13 cellular contexts compared by ENCODE assay signal in the genomic region with DNA sequence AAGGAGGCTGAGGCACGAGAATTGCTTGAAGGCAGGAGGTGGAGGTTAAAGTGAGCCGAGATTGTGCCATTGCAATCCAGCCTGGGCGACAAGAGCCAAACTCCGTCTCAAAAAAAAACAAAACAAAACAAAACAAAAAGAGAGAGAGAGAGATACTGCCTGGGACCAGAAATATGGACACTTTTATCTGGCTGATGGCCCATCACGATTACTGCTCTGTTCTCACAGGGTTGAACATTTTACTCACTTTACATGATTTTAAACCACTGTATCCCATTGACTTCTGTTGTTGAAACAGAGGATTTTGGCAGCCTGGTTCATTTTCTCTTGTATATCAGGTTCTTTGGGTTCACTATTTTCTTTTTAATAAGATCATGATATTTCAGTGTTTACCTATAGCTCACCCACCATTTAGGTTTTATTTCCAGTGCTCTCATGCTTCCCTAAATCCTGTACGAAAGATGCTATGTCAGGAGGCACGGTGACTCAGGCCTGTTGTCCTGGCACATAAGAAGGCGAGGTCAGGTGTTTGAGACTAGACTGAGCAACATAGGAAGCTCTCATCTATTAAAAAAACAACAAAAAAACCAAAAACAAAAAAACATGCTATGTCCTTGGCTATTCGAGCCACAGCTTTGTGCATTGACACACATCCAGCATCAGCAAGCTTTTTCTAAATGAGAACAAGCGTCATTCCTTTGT. TPM values are rescaled to one million over a fixed set of nuclear protein-coding genes. Genes with fewer than 3 reads are reported as not detected.
DNase-seq lines count a peak whose midpoint lies in the region; ATAC-seq, FAIRE-seq and TF ChIP-seq lines count a peak whose summit lies in the region.
"Had no signal": no experiment of that assay in that cellular context is flagged by ENCODE, and none has a peak within 500 bp of the region (broad histone marks: within the 10 kb centered on the region; RNA-seq: fewer than 3 reads in every experiment).

No MANE protein-coding gene starts in this region.

- H3K27me3 ChIP-seq in bronchial epithelial cell (ENCODE audit: control insufficient read depth, insufficient read depth, low read length), result no peaks in the 10 kb centered on the region

- TF ChIP-seq CTCF in bronchial epithelial cell (IDR thresholded peaks at IDR 0.05; ENCODE audit: insufficient read depth, low read length, severe bottlenecking), result no peak
- no peak for TF ChIP-seq CTCF in foreskin fibroblast (IDR thresholded peaks at IDR 0.05; ENCODE audit: low read depth, low read length)

- FAIRE-seq in bronchial epithelial cell (lab: Jason Lieb, UNC), result no peak
- FAIRE-seq: A204.1 had no signal

- H3K27ac Mint-ChIP-seq in activated T-cell treated with anti-CD3 and anti-CD28 coated beads, Interleukin-2, amount 50 U/mL, for 24 hours, result peak overlapping the region; percentile 26
- peak overlapping the region in 1 of 2 donors; percentile 86 for H3K27ac Mint-ChIP-seq in stimulated activated naive CD8-positive, alpha-beta T cell treated with anti-CD3 and anti-CD28 coated beads, Interleukin-15, amount 100 ng/mL, for 72 hours

- no peak for DNase-seq in activated T-cell treated with anti-CD3 and anti-CD28 coated beads, Interleukin-2, amount 50 U/mL, for 24 hours
- no peak for DNase-seq in activated T-cell treated with anti-CD3 and anti-CD28 coated beads, Interleukin-2, amount 50 U/mL, for 48 hours
- DNase-seq in bronchial epithelial cell (ENCODE audit: low read depth), result peak; percentile 47
- no peak for DNase-seq in stimulated activated naive CD8-positive, alpha-beta T cell treated with anti-CD3 and anti-CD28 coated beads, Interleukin-15, amount 100 ng/mL, for 72 hours
- no peak for DNase-seq in foreskin fibroblast
- no peak for DNase-seq in DMS79 treated with DMSO at 0.1 percent for 48 hours (lab: John Stamatoyannopoulos, UW)
- DNase-seq in NCI-H2196 treated with DMSO at 0.1 percent for 48 hours (lab: John Stamatoyannopoulos, UW; ENCODE audit: unreplicated experiment), result no peak
- DNase-seq: left ventricle myocardium inferior, NCI-H226 had no signal

- H3K27me3 Mint-ChIP-seq in activated T-cell treated with anti-CD3 and anti-CD28 coated beads, Interleukin-2, amount 50 U/mL, for 24 hours, result peaks cover 29% of the 10 kb centered on the region
- H3K27me3 Mint-ChIP-seq in stimulated activated naive CD8-positive, alpha-beta T cell treated with anti-CD3 and anti-CD28 coated beads, Interleukin-15, amount 100 ng/mL, for 72 hours, result no peaks in the 10 kb centered on the region
- H3K27me3 Mint-ChIP-seq: central memory CD8-positive, alpha-beta T cell had no signal

- H3K4me3 ChIP-seq in bronchial epithelial cell (ENCODE audit: low read depth, low read length) (no peak overlapping the region), foreskin fibroblast (ENCODE audit: low read depth in 1 of 2, low read length in 2 of 2) (no peak overlapping the region)
- H3K4me3 ChIP-seq: left ventricle myocardium inferior had no signal

- no peaks in the 10 kb centered on the region for H3K36me3 ChIP-seq in bronchial epithelial cell (ENCODE audit: control insufficient read depth, insufficient read depth, low read length)
- H3K36me3 ChIP-seq: left ventricle myocardium inferior had no signal

- no peak overlapping the region for H3K4me3 Mint-ChIP-seq in activated T-cell treated with anti-CD3 and anti-CD28 coated beads, Interleukin-2, amount 50 U/mL, for 24 hours
- H3K4me3 Mint-ChIP-seq in stimulated activated naive CD8-positive, alpha-beta T cell treated with anti-CD3 and anti-CD28 coated beads, Interleukin-15, amount 100 ng/mL, for 72 hours, result peak overlapping the region in 1 of 2 donors; percentile 10
- H3K4me3 Mint-ChIP-seq: activated CD4-positive, alpha-beta T cell treated with anti-CD3 and anti-CD28 coated beads, Interleukin-2, amount 10 ng/mL, durations not matched to agents 24 days and 14 days had no signal

- no peaks in the 10 kb centered on the region for H3K9me3 Mint-ChIP-seq in activated T-cell treated with anti-CD3 and anti-CD28 coated beads, Interleukin-2, amount 50 U/mL, for 24 hours
- no peaks in the 10 kb centered on the region for H3K9me3 Mint-ChIP-seq in stimulated activated naive CD8-positive, alpha-beta T cell treated with anti-CD3 and anti-CD28 coated beads, Interleukin-15, amount 100 ng/mL, for 72 hours
- H3K9me3 Mint-ChIP-seq: activated CD4-positive, alpha-beta T cell treated with anti-CD3 and anti-CD28 coated beads, Interleukin-2, amount 10 ng/mL, durations not matched to agents 24 days and 14 days; central memory CD8-positive, alpha-beta T cell had no signal

- H3K4me1 Mint-ChIP-seq in activated T-cell treated with anti-CD3 and anti-CD28 coated beads, Interleukin-2, amount 50 U/mL, for 24 hours (ENCODE audit: low read depth), result peaks cover 14% of the 10 kb centered on the region
- peaks cover 29% of the 10 kb centered on the region for H3K4me1 Mint-ChIP-seq in stimulated activated naive CD8-positive, alpha-beta T cell treated with anti-CD3 and anti-CD28 coated beads, Interleukin-15, amount 100 ng/mL, for 72 hours

- peak; percentile 11 for ATAC-seq in HG03135 (IDR thresholded peaks at IDR 0.05; ENCODE audit: unreplicated experiment)
- peak; percentile 46 for ATAC-seq in stimulated activated naive CD8-positive, alpha-beta T cell treated with anti-CD3 and anti-CD28 coated beads, Interleukin-15, amount 100 ng/mL, for 72 hours

- no peaks in the 10 kb centered on the region for H3K36me3 Mint-ChIP-seq in activated T-cell treated with anti-CD3 and anti-CD28 coated beads, Interleukin-2, amount 50 U/mL, for 24 hours (ENCODE audit: low read depth)

RNA-seq across cellular contexts. Expression of a gene that starts 34.5 kb away (rescaled TPM):
- total RNA-seq in bronchial epithelial cell, result 16.6 and 28.0 TPM in 2 replicates
